In genomic region chr15:43225201-43225949, GRCh38 we compare ENCODE assay signal across 9 cellular contexts. TPM values are rescaled to one million over a fixed set of nuclear protein-coding genes. Genes with fewer than 3 reads are reported as not detected.
DNase-seq lines count a peak whose midpoint lies in the region; ATAC-seq and TF ChIP-seq lines count a peak whose summit lies in the region.
"Had no signal": no experiment of that assay in that cellular context is flagged by ENCODE, and none has a peak within 500 bp of the region (broad histone marks: within the 10 kb centered on the region; RNA-seq: fewer than 3 reads in every experiment).

No MANE protein-coding gene starts in this region.

- CTCF ChIA-PET in activated CD4-positive, alpha-beta memory T cell treated with anti-CD3 and anti-CD28 coated beads, Interleukin-2, amount 10 ng/mL, durations not matched to agents 7 days and 5 days (lab: Charles Lee): interaction anchor here (0.5 to 3.2 kb wide), 32 partner anchors 8 to 1114 kb away, joined by 3 to 162 read pairs (median 4); partner anchors contain the start of genes PDIA3, TGM5, TUBGCP4 and ZSCAN29

- H3K79me2 ChIP-seq in GM23338 (replicated peaks; ENCODE audit: insufficient read depth): no peaks in the 10 kb centered on the region

- TF ChIP-seq POLR2A in esophagus squamous epithelium (IDR thresholded peaks at IDR 0.05) (no peak), upper lobe of left lung (IDR thresholded peaks at IDR 0.05) (no peak)

- H3K4me1 ChIP-seq in GM23338 (ENCODE audit: insufficient read depth): no peaks in the 10 kb centered on the region
- peaks cover 0 to 4% (median 0%) of the 10 kb centered on the region in 3 donors for H3K4me1 ChIP-seq in esophagus squamous epithelium
- no peaks in the 10 kb centered on the region for H3K4me1 ChIP-seq in upper lobe of left lung

- H3K4me3 Mint-ChIP-seq in GM23338 (no peak overlapping the region), naive B cell (no peak overlapping the region)
- no peak overlapping the region for H3K4me3 Mint-ChIP-seq in activated CD4-positive, alpha-beta memory T cell treated with anti-CD3 and anti-CD28 coated beads, Interleukin-2, amount 10 ng/mL, durations not matched to agents 7 days and 5 days
- H3K4me3 Mint-ChIP-seq: IgD-negative memory B cell had no signal

- POLR2A ChIA-PET in activated CD4-positive, alpha-beta memory T cell treated with anti-CD3 and anti-CD28 coated beads, Interleukin-2, amount 10 ng/mL, durations not matched to agents 7 days and 5 days (lab: Charles Lee): interaction anchor here (1.1 to 2.2 kb wide), 2 partner anchors 60 to 508 kb away, joined by 3 to 13 read pairs; no protein-coding TSS in a partner anchor

- DNase-seq in CD1c-positive myeloid dendritic cell (ENCODE audit: extremely low spot score) (peak; percentile 72), GM23338 (ENCODE audit: low spot score) (peak; percentile 93), NCI-H510A treated with DMSO at 0.1 percent for 48 hours (lab: John Stamatoyannopoulos, UW) (peak; percentile 27), esophagus squamous epithelium (lab: John Stamatoyannopoulos, UW) (no peak), naive B cell (peak; percentile 67), upper lobe of left lung (no peak)
- peak; percentile 54 for DNase-seq in activated CD4-positive, alpha-beta memory T cell treated with anti-CD3 and anti-CD28 coated beads, Interleukin-2, amount 10 ng/mL, durations not matched to agents 7 days and 5 days

- H3K9me3 Mint-ChIP-seq in GM23338 (no peaks in the 10 kb centered on the region; the same call in 2 of the 3 replicates), naive B cell (no peaks in the 10 kb centered on the region)
- no peaks in the 10 kb centered on the region for H3K9me3 Mint-ChIP-seq in activated CD4-positive, alpha-beta memory T cell treated with anti-CD3 and anti-CD28 coated beads, Interleukin-2, amount 10 ng/mL, durations not matched to agents 7 days and 5 days
- H3K9me3 Mint-ChIP-seq: IgD-negative memory B cell had no signal

- H3K27me3 ChIP-seq in GM23338 (ENCODE audit: insufficient read depth) (no peaks in the 10 kb centered on the region), esophagus squamous epithelium (peaks cover 0 to 14% (median 0%) of the 10 kb centered on the region in 4 donors), upper lobe of left lung (no peaks in the 10 kb centered on the region)

- no peaks in the 10 kb centered on the region for H3K4me1 Mint-ChIP-seq in GM23338
- peaks cover 5% of the 10 kb centered on the region for H3K4me1 Mint-ChIP-seq in activated CD4-positive, alpha-beta memory T cell treated with anti-CD3 and anti-CD28 coated beads, Interleukin-2, amount 10 ng/mL, durations not matched to agents 7 days and 5 days
- H3K4me1 Mint-ChIP-seq in naive B cell: peaks cover 4 to 10% (median 6%) of the 10 kb centered on the region in 3 donors

- H3K27ac ChIP-seq in GM23338 (ENCODE audit: low read depth): no peak overlapping the region
- H3K27ac ChIP-seq in esophagus squamous epithelium: no peak overlapping the region
- no peak overlapping the region for H3K27ac ChIP-seq in upper lobe of left lung

- no peak overlapping the region for H3K4me2 ChIP-seq in GM23338

- H3K4me3 ChIP-seq in GM23338 (no peak overlapping the region), esophagus squamous epithelium (no peak overlapping the region), upper lobe of left lung (no peak overlapping the region)

- H3K9me2 ChIP-seq in GM23338 (ENCODE audit: insufficient read depth): no peaks in the 10 kb centered on the region

- no peaks in the 10 kb centered on the region for H4K20me1 ChIP-seq in GM23338 (replicated peaks; ENCODE audit: insufficient read depth)

- H3K36me3 ChIP-seq in GM23338 (ENCODE audit: insufficient read depth) (no peaks in the 10 kb centered on the region), esophagus squamous epithelium (no peaks in the 10 kb centered on the region), upper lobe of left lung (no peaks in the 10 kb centered on the region)

- peak; percentile 97 for ATAC-seq in GM23338
- ATAC-seq in naive B cell (ENCODE audit: low read depth in 2 of 2): peak; percentile 87 to 98
- ATAC-seq in upper lobe of left lung (ENCODE audit: low FRiP score in 2 of 2): peak; percentile 66 to 91
- no peak for ATAC-seq in GM21723 (IDR thresholded peaks at IDR 0.05; ENCODE audit: unreplicated experiment)

- H3K27me3 Mint-ChIP-seq in GM23338 (ENCODE audit: insufficient read depth, low read depth, poor library complexity) (peaks cover 6% of the 10 kb centered on the region), naive B cell (peaks cover 5 to 9% (median 5%) of the 10 kb centered on the region in 3 donors)
- peaks cover 5% of the 10 kb centered on the region for H3K27me3 Mint-ChIP-seq in activated CD4-positive, alpha-beta memory T cell treated with anti-CD3 and anti-CD28 coated beads, Interleukin-2, amount 10 ng/mL, durations not matched to agents 7 days and 5 days

- intact Hi-C loops in esophagus squamous epithelium (cut with DNase I): loop anchor here (5.0 kb wide), 1 partner anchor 62 kb away; no protein-coding TSS in a partner anchor

- TF ChIP-seq EP300 in upper lobe of left lung (IDR thresholded peaks at IDR 0.05): no peak

- no peaks in the 10 kb centered on the region for H3F3A ChIP-seq in GM23338 (replicated peaks; ENCODE audit: low read depth)

- H3K9me3 ChIP-seq in esophagus squamous epithelium (no peaks in the 10 kb centered on the region), upper lobe of left lung (no peaks in the 10 kb centered on the region)

- 42 to 45% methylated on average over 16 of the region's 16 CpGs for WGBS in esophagus squamous epithelium, 2 donors
- WGBS in upper lobe of left lung, 2 donors: 41 to 51% methylated on average over 16 of the region's 16 CpGs

- TF ChIP-seq CTCF in GM23338 (conservative IDR thresholded peaks at IDR 0.05; ENCODE audit: low read depth in 2 of 2) (peak; percentile 83 to 86), esophagus squamous epithelium (IDR thresholded peaks at IDR 0.05) (peak; percentile 22 to 84 (median 70)), upper lobe of left lung (IDR thresholded peaks at IDR 0.05) (peak in 5 of 6 experiments; percentile 52 to 69 (median 58))

- peak overlapping the region; percentile 8; the same call in 1 of the 2 replicates for H2AFZ ChIP-seq in GM23338

- H3K36me3 Mint-ChIP-seq in GM23338 (ENCODE audit: low read depth) (no peaks in the 10 kb centered on the region), naive B cell (no peaks in the 10 kb centered on the region)
- H3K36me3 Mint-ChIP-seq in activated CD4-positive, alpha-beta memory T cell treated with anti-CD3 and anti-CD28 coated beads, Interleukin-2, amount 10 ng/mL, durations not matched to agents 7 days and 5 days (ENCODE audit: low read depth): no peaks in the 10 kb centered on the region
- H3K36me3 Mint-ChIP-seq: IgD-negative memory B cell had no signal

- H3K27ac Mint-ChIP-seq in GM23338 (no peak overlapping the region), naive B cell (peak overlapping the region in 2 of 6 donors; percentile 33 to 63)
- no peak overlapping the region for H3K27ac Mint-ChIP-seq in activated CD4-positive, alpha-beta memory T cell treated with anti-CD3 and anti-CD28 coated beads, Interleukin-2, amount 10 ng/mL, durations not matched to agents 7 days and 5 days
- H3K27ac Mint-ChIP-seq: IgD-negative memory B cell had no signal

RNA-seq across cellular contexts. Expression of gene EPB42, which starts 4.6 kb away (rescaled TPM):
- total RNA-seq in GM23338 (2014; rRNA removed; shearing (Covaris generic)): not detected in 2 replicates
- polyA plus RNA-seq in GM23338 (2016; fragmentation: Nextera tagmentation; extraction: Ambion mirVana): not detected in 2 replicates
- total RNA-seq in activated CD4-positive, alpha-beta memory T cell treated with anti-CD3 and anti-CD28 coated beads, Interleukin-2, amount 10 ng/mL, durations not matched to agents 7 days and 5 days: not detected
- total RNA-seq in esophagus squamous epithelium: not detected
- polyA plus RNA-seq in naive B cell (ENCODE audit: low read depth in 6 of 6): under 1 TPM in 1 of 6 donors, not detected in 5; 0.17 TPM
- under 1 TPM in 1 of 6 donors, not detected in 5; 0.39 TPM for total RNA-seq in upper lobe of left lung
- polyA plus RNA-seq: IgD-negative memory B cell had no signal

RNA-seq across cellular contexts. Expression of gene CCNDBP1, which starts 40.2 kb away (rescaled TPM):
- 15.7 and 33.5 TPM in 2 replicates for total RNA-seq in GM23338 (2014; rRNA removed; shearing (Covaris generic))
- polyA plus RNA-seq in GM23338 (2016; fragmentation: Nextera tagmentation; extraction: Ambion mirVana) (16.6 and 23.9 TPM in 2 replicates), naive B cell (ENCODE audit: low read depth in 6 of 6) (100 to 1,000 TPM; 188 to 255 (median 234) TPM)
- 100 to 1,000 TPM; 103 to 108 TPM for total RNA-seq in activated CD4-positive, alpha-beta memory T cell treated with anti-CD3 and anti-CD28 coated beads, Interleukin-2, amount 10 ng/mL, durations not matched to agents 7 days and 5 days
- total RNA-seq in esophagus squamous epithelium (10 to 100 TPM; 36.5 to 78.4 (median 71.5) TPM), upper lobe of left lung (100 to 1,000 TPM in 2 of 6 donors, 10 to 100 TPM in 4; 56.1 to 117 (median 95.5) TPM)

RNA-seq across cellular contexts. Expression of gene TGM5, which starts 41.4 kb away (rescaled TPM):
- total RNA-seq in GM23338 (2014; rRNA removed; shearing (Covaris generic)): not detected in 2 replicates
- polyA plus RNA-seq in GM23338 (2016; fragmentation: Nextera tagmentation; extraction: Ambion mirVana) (not detected in 2 replicates), naive B cell (ENCODE audit: low read depth in 6 of 6) (not detected)
- under 1 TPM; 0.20 to 0.28 TPM for total RNA-seq in activated CD4-positive, alpha-beta memory T cell treated with anti-CD3 and anti-CD28 coated beads, Interleukin-2, amount 10 ng/mL, durations not matched to agents 7 days and 5 days
- total RNA-seq in esophagus squamous epithelium (10 to 100 TPM in 3 of 4 donors, 1 to 10 TPM in 1; 6.7 to 36.1 (median 15.6) TPM), upper lobe of left lung (under 1 TPM in 1 of 6 donors, not detected in 5; 0.30 TPM)
- polyA plus RNA-seq: IgD-negative memory B cell had no signal

Comparison
In these comparisons a context has a peak if more than half of its experiments do, and no peak if none do; other contexts are left out.
1. DNase-seq: peak in CD1c-positive myeloid dendritic cell (single experiment), GM23338 (single experiment), NCI-H510A treated with DMSO at 0.1 percent for 48 hours (single experiment), activated CD4-positive, alpha-beta memory T cell treated with anti-CD3 and anti-CD28 coated beads, Interleukin-2, amount 10 ng/mL, durations not matched to agents 7 days and 5 days (single experiment) and naive B cell (single experiment); none in esophagus squamous epithelium (single experiment) and upper lobe of left lung (0 of 2).
2. Peak in every context shown above with its lines, with median percentiles within 50 percentile points of each other: CTCF ChIP-seq.